Comparison of ENCODE assay signal across 30 cellular contexts in genomic region chr2:131431336-131431735, GRCh38. TPM values are rescaled to one million over a fixed set of nuclear protein-coding genes. Genes with fewer than 3 reads are reported as not detected.
DNase-seq lines count a peak whose midpoint lies in the region; ATAC-seq and TF ChIP-seq lines count a peak whose summit lies in the region.
"Had no signal": no experiment of that assay in that cellular context is flagged by ENCODE, and none has a peak within 500 bp of the region (broad histone marks: within the 10 kb centered on the region; RNA-seq: fewer than 3 reads in every experiment).

No MANE protein-coding gene starts in this region.

- H2AK9ac ChIP-seq in IMR-90 (replicated peaks; ENCODE audit: low read depth, low read length, poor library complexity): no peak overlapping the region

- no peak for TF ChIP-seq CTCF in IMR-90 (conservative IDR thresholded peaks at IDR 0.05; ENCODE audit: low read depth, low read length)
- no peak for TF ChIP-seq CTCF in astrocyte of the spinal cord (IDR thresholded peaks at IDR 0.05; ENCODE audit: low read depth, low read length)
- no peak for TF ChIP-seq CTCF in left lung (IDR thresholded peaks at IDR 0.05)
- no peak for TF ChIP-seq CTCF in transverse colon (IDR thresholded peaks at IDR 0.05)
- no peak for TF ChIP-seq CTCF in SK-N-SH (IDR thresholded peaks at IDR 0.05)

- H3K9ac ChIP-seq in IMR-90 (ENCODE audit: low read depth, low read length): no peak overlapping the region
- no peak overlapping the region for H3K9ac ChIP-seq in SK-N-SH
- H3K9ac ChIP-seq: BLaER1, GM23248 had no signal

- H3K4me3 Mint-ChIP-seq in activated naive CD8-positive, alpha-beta T cell treated with anti-CD3 and anti-CD28 coated beads for 36 hours: no peak overlapping the region
- H3K4me3 Mint-ChIP-seq: activated T-cell treated with anti-CD3 and anti-CD28 coated beads, Interleukin-2, amount 50 U/mL, for 72 hours; brain; mesothelial cell of epicardium; naive B cell had no signal

- no peak overlapping the region for H2BK5ac ChIP-seq in IMR-90 (ENCODE audit: low read depth, low read length, poor library complexity, severe bottlenecking)

- TF ChIP-seq POLR2A in IMR-90 (IDR thresholded peaks at IDR 0.05; ENCODE audit: low read depth, low read length) (no peak), transverse colon (IDR thresholded peaks at IDR 0.05) (no peak)

- no peak overlapping the region for H2BK15ac ChIP-seq in IMR-90 (ENCODE audit: low read depth, low read length)

- no peak overlapping the region for H3K27ac Mint-ChIP-seq in activated naive CD8-positive, alpha-beta T cell treated with anti-CD3 and anti-CD28 coated beads for 36 hours
- H3K27ac Mint-ChIP-seq: activated T-cell treated with anti-CD3 and anti-CD28 coated beads, Interleukin-2, amount 50 U/mL, for 72 hours; brain; mesothelial cell of epicardium; naive B cell had no signal

- H3K4ac ChIP-seq in IMR-90 (ENCODE audit: low read depth, low read length): no peak overlapping the region

- DNase-seq in EH (ENCODE audit: low read depth): peak; percentile 54
- peak; percentile 54 for DNase-seq in IMR-90
- peak; percentile 39 for DNase-seq in astrocyte of the spinal cord (ENCODE audit: low read depth, low spot score)
- DNase-seq in left lung: no peak
- no peak for DNase-seq in transverse colon
- DNase-seq in activated naive CD8-positive, alpha-beta T cell treated with anti-CD3 and anti-CD28 coated beads for 36 hours: no peak
- DNase-seq in cerebellar nuclear complex (lab: John Stamatoyannopoulos, UW): no peak
- no peak for DNase-seq in SK-N-SH
- DNase-seq: activated CD4-positive, alpha-beta T cell treated with anti-CD3 and anti-CD28 coated beads, Interleukin-2, amount 50 U/mL, for 4 hours; activated naive CD4-positive, alpha-beta T cell; activated T-cell treated with anti-CD3 and anti-CD28 coated beads, Interleukin-2, amount 50 U/mL, for 72 hours; dorsolateral prefrontal cortex; GDM1; GM23248; KBM-7; naive B cell; NCI-H2029 treated with DMSO at 0.1 percent for 48 hours; NCI-H2227 treated with DMSO at 0.1 percent for 48 hours; NCI-H526 treated with DMSO at 0.1 percent for 48 hours; NK-92 treated with Interleukin-12 subunit alpha and Interleukin-12 subunit beta, amount 100 ng/mL, for 24 hours; right cardiac atrium; stimulated activated CD4-positive, alpha-beta T cell treated with anti-CD3 and anti-CD28 coated beads, Interleukin-4, amount 100 ng/mL, for 1 hour; stomach had no signal

- peaks cover 2% of the 10 kb centered on the region for H3K4me1 Mint-ChIP-seq in activated naive CD8-positive, alpha-beta T cell treated with anti-CD3 and anti-CD28 coated beads for 36 hours
- H3K4me1 Mint-ChIP-seq: naive B cell had no signal

- H3K79me1 ChIP-seq in IMR-90 (ENCODE audit: low read depth in 1 of 2, low read length in 2 of 2): no peaks in the 10 kb centered on the region

- H2BK120ac ChIP-seq in IMR-90 (ENCODE audit: low read depth, low read length): no peak overlapping the region

- H3K4me2 ChIP-seq in IMR-90 (ENCODE audit: low read depth, low read length) (no peak overlapping the region; the same call in 1 of the 2 replicates), SK-N-SH (no peak overlapping the region)
- H3K4me2 ChIP-seq: BLaER1 had no signal

- H4K20me1 ChIP-seq in IMR-90 (ENCODE audit: insufficient read depth, low read length) (no peaks in the 10 kb centered on the region), SK-N-SH (ENCODE audit: insufficient read depth) (no peaks in the 10 kb centered on the region)
- H4K20me1 ChIP-seq: BLaER1 had no signal

- H3K4me1 ChIP-seq in IMR-90 (ENCODE audit: control insufficient read depth, insufficient read depth, low read length): no peaks in the 10 kb centered on the region
- H3K4me1 ChIP-seq in left lung: no peaks in the 10 kb centered on the region
- no peaks in the 10 kb centered on the region for H3K4me1 ChIP-seq in transverse colon
- H3K4me1 ChIP-seq in SK-N-SH (ENCODE audit: control insufficient read depth in 1 of 2, insufficient read depth in 2 of 2, low read depth in 1 of 2, low read length in 1 of 2): no peaks in the 10 kb centered on the region
- H3K4me1 ChIP-seq: stomach had no signal

- no peak for TF ChIP-seq EP300 in transverse colon (IDR thresholded peaks at IDR 0.05; ENCODE audit: low read depth)
- no peak for TF ChIP-seq EP300 in SK-N-SH (IDR thresholded peaks at IDR 0.05; ENCODE audit: borderline replicate concordance in 1 of 2, low read depth in 1 of 2, low read length in 1 of 2)

- POLR2A ChIA-PET in IMR-90 (lab: Charles Lee; ENCODE audit: unreplicated experiment) (no interaction called here), SK-N-SH (lab: Yijun Ruan, JAX) (no interaction called here)

- no peaks in the 10 kb centered on the region for H3K9me2 ChIP-seq in SK-N-SH

- H3K36me3 ChIP-seq in IMR-90 (ENCODE audit: control insufficient read depth, insufficient read depth, low read length): no peaks in the 10 kb centered on the region
- H3K36me3 ChIP-seq in left lung: no peaks in the 10 kb centered on the region
- H3K36me3 ChIP-seq in transverse colon: no peaks in the 10 kb centered on the region
- H3K36me3 ChIP-seq in SK-N-SH (replicated peaks in 1 of 2; ENCODE audit: control insufficient read depth in 1 of 2, insufficient read depth in 2 of 2, low read length in 1 of 2): no peaks in the 10 kb centered on the region
- H3K36me3 ChIP-seq: BLaER1, stomach had no signal

- TF ChIP-seq RAD21 in IMR-90 (IDR thresholded peaks at IDR 0.05; ENCODE audit: low read length) (no peak), SK-N-SH (IDR thresholded peaks at IDR 0.05; ENCODE audit: low read length) (no peak)

- H3K27me3 ChIP-seq in IMR-90 (ENCODE audit: control insufficient read depth, insufficient read depth, low read length): peaks cover 17% of the 10 kb centered on the region
- H3K27me3 ChIP-seq in left lung: peaks cover 15 to 49% of the 10 kb centered on the region in 2 donors
- peaks cover 52% of the 10 kb centered on the region for H3K27me3 ChIP-seq in transverse colon
- peaks cover 24% of the 10 kb centered on the region; the same call in 1 of the 2 replicates for H3K27me3 ChIP-seq in SK-N-SH (ENCODE audit: insufficient read depth)

- 100% methylated on average over 1 of the region's 6 CpGs; no CpG with 5 or more reads in 1 of the 2 experiments for WGBS in IMR-90 (ENCODE audit: extremely low coverage in 2 of 2, insufficient read length in 1 of 2), 2 experiments
- WGBS in transverse colon (ENCODE audit: low coverage in 1 of 2), 2 donors: 64 to 71% methylated on average over 6 of the region's 6 CpGs
- WGBS in SK-N-SH (ENCODE audit: low lambda C conversion rate): 31% methylated on average over 6 of the region's 6 CpGs

- H2BK20ac ChIP-seq in IMR-90 (ENCODE audit: low read depth, low read length): no peak overlapping the region

- H3K9me3 ChIP-seq in IMR-90 (ENCODE audit: control insufficient read depth, insufficient read depth, low read length) (no peaks in the 10 kb centered on the region), left lung (no peaks in the 10 kb centered on the region), transverse colon (no peaks in the 10 kb centered on the region), SK-N-SH (no peaks in the 10 kb centered on the region)
- H3K9me3 ChIP-seq: BLaER1, stomach had no signal

- in situ Hi-C loops in IMR-90 (cut with MboI; ENCODE audit: low sequenced_read_pairs): no loop called here
- in situ Hi-C loops in astrocyte of the spinal cord (cut with HindIII; ENCODE audit: low sequenced_read_pairs): no loop called here
- in situ Hi-C loops in transverse colon (cut with MboI; ENCODE audit: low pct_ligation_motif_present in 1 of 4, low pct_unique_long_range_greater_than_20kb in 1 of 4, low sequenced_read_pairs in 3 of 4): no loop called here

- no peaks in the 10 kb centered on the region for H3K36me3 Mint-ChIP-seq in activated naive CD8-positive, alpha-beta T cell treated with anti-CD3 and anti-CD28 coated beads for 36 hours
- H3K36me3 Mint-ChIP-seq: brain, mesothelial cell of epicardium, naive B cell had no signal

- H4K5ac ChIP-seq in IMR-90 (ENCODE audit: low read depth, low read length): no peak overlapping the region

- dilution Hi-C loops in IMR-90 (cut with HindIII; ENCODE audit: low sequenced_read_pairs, unreplicated experiment): no loop called here

- intact Hi-C loops in IMR-90 (cut with micrococcal nuclease): no loop called here
- intact Hi-C loops in left lung (cut with DNase I): no loop called here
- intact Hi-C loops in transverse colon (cut with DNase I; ENCODE audit: low total_unique reads): no loop called here

- H3F3A ChIP-seq in SK-N-SH (replicated peaks; ENCODE audit: insufficient read depth): no peaks in the 10 kb centered on the region

- CTCF ChIA-PET in IMR-90 (lab: Yijun Ruan, JAX): no interaction called here
- CTCF ChIA-PET in SK-N-SH (lab: Yijun Ruan, JAX): no interaction called here

- H3K56ac ChIP-seq in IMR-90 (ENCODE audit: extremely low read depth, insufficient read depth, low read length): no peak overlapping the region

- H4K8ac ChIP-seq in IMR-90 (ENCODE audit: low read depth in 2 of 2, low read length in 2 of 2): no peak overlapping the region

- H2AFZ ChIP-seq in IMR-90 (replicated peaks; ENCODE audit: low read length, poor library complexity) (no peak overlapping the region), SK-N-SH (ENCODE audit: low read depth) (no peak overlapping the region)
- H2AFZ ChIP-seq: GM23248 had no signal

- no peaks in the 10 kb centered on the region for H3K9me3 Mint-ChIP-seq in activated naive CD8-positive, alpha-beta T cell treated with anti-CD3 and anti-CD28 coated beads for 36 hours
- H3K9me3 Mint-ChIP-seq: activated T-cell treated with anti-CD3 and anti-CD28 coated beads, Interleukin-2, amount 50 U/mL, for 72 hours; brain; mesothelial cell of epicardium; naive B cell had no signal

- peaks cover 59% of the 10 kb centered on the region for H3K27me3 Mint-ChIP-seq in activated naive CD8-positive, alpha-beta T cell treated with anti-CD3 and anti-CD28 coated beads for 36 hours

- ATAC-seq in IMR-90 (ENCODE audit: low read depth) (peak; percentile 76), left lung (peak; percentile 25)
- ATAC-seq: activated T-cell treated with anti-CD3 and anti-CD28 coated beads, Interleukin-2, amount 50 U/mL, for 72 hours; right cardiac atrium had no signal

- H3K18ac ChIP-seq in IMR-90 (ENCODE audit: low read depth, low read length): no peak overlapping the region

- no peak overlapping the region for H4K91ac ChIP-seq in IMR-90 (ENCODE audit: insufficient read depth, low read depth, low read length)

- no peak overlapping the region for H3K27ac ChIP-seq in IMR-90 (ENCODE audit: insufficient read depth, low read length)
- no peak overlapping the region for H3K27ac ChIP-seq in left lung
- no peak overlapping the region for H3K27ac ChIP-seq in transverse colon
- H3K27ac ChIP-seq in SK-N-SH (ENCODE audit: low read depth in 2 of 2, low read length in 1 of 2): no peak overlapping the region
- H3K27ac ChIP-seq: BLaER1, dorsolateral prefrontal cortex, GM23248, SK-N-MC, stomach had no signal

- H3K23ac ChIP-seq in IMR-90 (ENCODE audit: low read depth, low read length): no peak overlapping the region

- no peak overlapping the region for H3K4me3 ChIP-seq in IMR-90 (ENCODE audit: insufficient read depth, low read depth, low read length)
- no peak overlapping the region for H3K4me3 ChIP-seq in astrocyte of the spinal cord (ENCODE audit: low read depth, low read length)
- no peak overlapping the region for H3K4me3 ChIP-seq in left lung
- H3K4me3 ChIP-seq in transverse colon: no peak overlapping the region
- no peak overlapping the region for H3K4me3 ChIP-seq in SK-N-SH (ENCODE audit: low read depth in 2 of 2, low read length in 1 of 2)
- H3K4me3 ChIP-seq: BLaER1, dorsolateral prefrontal cortex, GM23248, SK-N-MC, stomach had no signal

- no peaks in the 10 kb centered on the region for H3K9me1 ChIP-seq in IMR-90 (ENCODE audit: insufficient read depth, low read length)

- H3K14ac ChIP-seq in IMR-90 (replicated peaks; ENCODE audit: low read depth, low read length): no peak overlapping the region

- no peaks in the 10 kb centered on the region for H3K79me2 ChIP-seq in SK-N-SH (ENCODE audit: insufficient read depth)

- no peak overlapping the region for H2AK5ac ChIP-seq in IMR-90 (ENCODE audit: low read depth, low read length)

- BruUV-seq in IMR-90 (replicated peaks; lab: Mats Ljungman, UMichigan): no TSS peak

RNA-seq across cellular contexts. Expression of gene TUBA3D, which starts 44.6 kb away (rescaled TPM):
- total RNA-seq in IMR-90 (2012; rRNA removed) (not detected in 2 replicates), left lung (not detected), transverse colon (not detected)
- polyA plus RNA-seq in IMR-90 (2012; rRNA removed) (not detected in 2 replicates), SK-N-SH (2012; rRNA removed) (not detected in 2 replicates)
- not detected in 2 replicates for polyA plus RNA-seq in IMR-90 (2012; cell fraction: cytosol; rRNA removed)
- not detected in 2 replicates for polyA plus RNA-seq in IMR-90 (2012; cell fraction: nucleus; rRNA removed; ENCODE audit: low replicate concordance)
- total RNA-seq in activated naive CD8-positive, alpha-beta T cell treated with anti-CD3 and anti-CD28 coated beads for 36 hours: not detected
- polyA plus RNA-seq in SK-N-SH (2012; cell fraction: cytosol; rRNA removed): not detected in 2 replicates
- not detected in 2 replicates for polyA plus RNA-seq in SK-N-SH (2012; cell fraction: nucleus; rRNA removed)
- total RNA-seq: activated T-cell treated with anti-CD3 and anti-CD28 coated beads, Interleukin-2, amount 50 U/mL, for 72 hours; chondrocyte; GM23248; mesothelial cell of epicardium; stomach; T-helper 1 cell treated with Interleukin-12 subunit alpha and Interleukin-12 subunit beta and Interleukin-4 antibody, amounts not matched to agents 30 ng/mL and 1 ng/mL, for 36 hours had no signal
- polyA plus RNA-seq: GM23248, keratinocyte had no signal

Comparison
In these comparisons a context has a peak if more than half of its experiments do, and no peak if none do; other contexts are left out.
1. DNase-seq: peak in EH (single experiment), IMR-90 (single experiment) and astrocyte of the spinal cord (single experiment); none in left lung (0 of 2), transverse colon (single experiment), activated naive CD8-positive, alpha-beta T cell treated with anti-CD3 and anti-CD28 coated beads for 36 hours (single experiment), cerebellar nuclear complex (0 of 2) and SK-N-SH (single experiment).